11 cellular contexts compared by ENCODE assay signal in genomic region chr22:28103596-28103995, GRCh38.
DNase-seq lines count a peak whose midpoint lies in the region; ATAC-seq and TF ChIP-seq lines count a peak whose summit lies in the region.
"Had no signal": no experiment of that assay in that cellular context is flagged by ENCODE, and none has a peak within 500 bp of the region (broad histone marks: within the 10 kb centered on the region; RNA-seq: fewer than 3 reads in every experiment).

No MANE protein-coding gene starts in this region.

- H3K36me3 ChIP-seq in transverse colon = no peaks in the 10 kb centered on the region

- H3K4me3 Mint-ChIP-seq in stimulated activated memory B cell treated with anti-CD40 and anti-IgM and Interleukin-4, amounts not matched to agents 10 μg/mL and 1 μg/mL and 100 μg/mL, for 72 hours = no peak overlapping the region
- H3K4me3 Mint-ChIP-seq: H9 had no signal

- TF ChIP-seq CTCF in cardiac fibroblast (IDR thresholded peaks at IDR 0.05; ENCODE audit: low read depth, low read length) (no peak), fibroblast of villous mesenchyme (IDR thresholded peaks at IDR 0.05; ENCODE audit: insufficient read depth, low read depth, low read length) (no peak), transverse colon (IDR thresholded peaks at IDR 0.05) (no peak)

- peak overlapping the region in 3 of 4 donors; percentile 21 to 39 (median 38) for H3K27ac ChIP-seq in transverse colon

- in situ Hi-C loops in transverse colon (cut with MboI; ENCODE audit: low pct_ligation_motif_present in 1 of 4, low pct_unique_long_range_greater_than_20kb in 1 of 4, low sequenced_read_pairs in 3 of 4) = no loop called here

- H3K36me3 Mint-ChIP-seq in stimulated activated memory B cell treated with anti-CD40 and anti-IgM and Interleukin-4, amounts not matched to agents 10 μg/mL and 1 μg/mL and 100 μg/mL, for 72 hours = no peaks in the 10 kb centered on the region

- ATAC-seq in stimulated activated memory B cell treated with anti-CD40 and anti-IgM and Interleukin-4, amounts not matched to agents 10 μg/mL and 1 μg/mL and 100 μg/mL, for 72 hours = no peak

- H3K4me3 ChIP-seq in cardiac fibroblast (replicated peaks in 1 of 2; ENCODE audit: low read depth in 2 of 2, low read length in 2 of 2) (no peak overlapping the region), fibroblast of villous mesenchyme (ENCODE audit: low read depth, low read length) (no peak overlapping the region), transverse colon (no peak overlapping the region)

- no peaks in the 10 kb centered on the region for H3K4me1 Mint-ChIP-seq in stimulated activated memory B cell treated with anti-CD40 and anti-IgM and Interleukin-4, amounts not matched to agents 10 μg/mL and 1 μg/mL and 100 μg/mL, for 72 hours

- H3K9me3 Mint-ChIP-seq in stimulated activated memory B cell treated with anti-CD40 and anti-IgM and Interleukin-4, amounts not matched to agents 10 μg/mL and 1 μg/mL and 100 μg/mL, for 72 hours = no peaks in the 10 kb centered on the region
- H3K9me3 Mint-ChIP-seq: H9 had no signal

- TF ChIP-seq EP300 in transverse colon (IDR thresholded peaks at IDR 0.05; ENCODE audit: low read depth) = no peak

- H3K9me3 ChIP-seq in transverse colon = no peaks in the 10 kb centered on the region

- no peaks in the 10 kb centered on the region for H3K27me3 ChIP-seq in transverse colon

- TF ChIP-seq POLR2A in transverse colon (IDR thresholded peaks at IDR 0.05) = no peak

- H3K27me3 Mint-ChIP-seq in stimulated activated memory B cell treated with anti-CD40 and anti-IgM and Interleukin-4, amounts not matched to agents 10 μg/mL and 1 μg/mL and 100 μg/mL, for 72 hours = no peaks in the 10 kb centered on the region

- WGBS in transverse colon (ENCODE audit: low coverage in 1 of 2), 2 donors = 92 to 100% methylated on average over 1 to 2 of the region's 2 CpGs

- intact Hi-C loops in transverse colon (cut with DNase I; ENCODE audit: low total_unique reads) = loop anchor here (5.0 kb wide), 1 partner anchor 1616 kb away; no protein-coding TSS in a partner anchor

- H3K4me1 ChIP-seq in transverse colon = peaks cover 0 to 6% (median 0%) of the 10 kb centered on the region in 4 donors

- no peak overlapping the region for H3K27ac Mint-ChIP-seq in stimulated activated memory B cell treated with anti-CD40 and anti-IgM and Interleukin-4, amounts not matched to agents 10 μg/mL and 1 μg/mL and 100 μg/mL, for 72 hours
- H3K27ac Mint-ChIP-seq: H9 had no signal

- peak; percentile 7 for DNase-seq in HCEC 1CT
- peak; percentile 26 to 41 for DNase-seq in cardiac fibroblast (ENCODE audit: low read depth in 2 of 2)
- peak; percentile 29 for DNase-seq in fibroblast of villous mesenchyme (ENCODE audit: low read depth)
- no peak for DNase-seq in transverse colon
- DNase-seq in NCI-H524 treated with DMSO at 0.1 percent for 48 hours (lab: John Stamatoyannopoulos, UW) = no peak
- no peak for DNase-seq in COLO829 (ENCODE audit: low spot score)
- DNase-seq: H9, NCI-H146, NCI-H226, NCI-H526 treated with DMSO at 0.1 percent for 48 hours had no signal

Comparison
In these comparisons a context has a peak if more than half of its experiments do, and no peak if none do; other contexts are left out.
1. DNase-seq: peak in HCEC 1CT (single experiment), cardiac fibroblast (2 of 2) and fibroblast of villous mesenchyme (single experiment); none in transverse colon (single experiment), NCI-H524 treated with DMSO at 0.1 percent for 48 hours (single experiment) and COLO829 (single experiment).